Comparison of ENCODE assay signal across 19 cellular contexts in genomic region chr2:127157114-127157513, GRCh38. TPM values are rescaled to one million over a fixed set of nuclear protein-coding genes. Genes with fewer than 3 reads are reported as not detected.
A peak's percentile ranks its signal among the peaks of the same experiment; 100 is the strongest.
DNase-seq lines count a peak whose midpoint lies in the region; ATAC-seq and TF ChIP-seq lines count a peak whose summit lies in the region.
"Had no signal": no experiment of that assay in that cellular context is flagged by ENCODE, and none has a peak within 500 bp of the region (broad histone marks: within the 10 kb centered on the region; RNA-seq: fewer than 3 reads in every experiment).

No MANE protein-coding gene starts in this region.

- no peaks in the 10 kb centered on the region for H3K9me3 ChIP-seq in skeletal muscle tissue (ENCODE audit: control insufficient read depth in 3 of 3, low read length in 3 of 3)
- H3K9me3 ChIP-seq in vagina: no peaks in the 10 kb centered on the region
- H3K9me3 ChIP-seq: Peyer's patch had no signal

- H3K36me3 Mint-ChIP-seq in naive B cell (no peaks in the 10 kb centered on the region), HFFc6 (ENCODE audit: low read depth) (no peaks in the 10 kb centered on the region)

- TF ChIP-seq POLR2A in vagina (IDR thresholded peaks at IDR 0.05): no peak

- H3K4me3 Mint-ChIP-seq in naive B cell: peak overlapping the region in 1 of 8 donors; percentile 15
- H3K4me3 Mint-ChIP-seq in HFFc6: no peak overlapping the region

- TF ChIP-seq CTCF in vagina (IDR thresholded peaks at IDR 0.05): no peak
- no peak for TF ChIP-seq CTCF in HFFc6 (IDR thresholded peaks at IDR 0.05)

- H3K27me3 Mint-ChIP-seq in naive B cell (no peaks in the 10 kb centered on the region), HFFc6 (ENCODE audit: insufficient read depth) (peaks cover 2% of the 10 kb centered on the region)

- no peak overlapping the region for H3K9ac ChIP-seq in skeletal muscle tissue (ENCODE audit: low read depth in 1 of 3, low read length in 3 of 3)

- H3K27ac ChIP-seq in skeletal muscle tissue (ENCODE audit: low read depth, low read length): peak overlapping the region; percentile 30
- no peak overlapping the region for H3K27ac ChIP-seq in vagina
- H3K27ac ChIP-seq: HL-60, Peyer's patch had no signal

- H3K27me3 ChIP-seq in skeletal muscle tissue (ENCODE audit: control insufficient read depth in 3 of 3, insufficient read depth in 3 of 3, low read length in 3 of 3) (no peaks in the 10 kb centered on the region), vagina (no peaks in the 10 kb centered on the region)
- H3K27me3 ChIP-seq: Peyer's patch had no signal

- DNase-seq in cardiac septum (ENCODE audit: low spot score): peak; percentile 56
- DNase-seq in left cardiac atrium: no peak
- no peak for DNase-seq in naive B cell
- peak; percentile 37 to 65 for DNase-seq in vagina (ENCODE audit: extremely low spot score in 2 of 2)
- DNase-seq in kidney glomerular epithelial cell (lab: John Stamatoyannopoulos, UW): no peak
- DNase-seq in stimulated activated naive CD4-positive, alpha-beta T cell (lab: John Stamatoyannopoulos, UW): no peak
- no peak for DNase-seq in HFFc6
- DNase-seq: C1 segment of cervical spinal cord, DMS 273 treated with DMSO at 0.1 percent for 48 hours, GDM1, HCEC 1CT, NCI-H187, NCI-H226, NCI-H524 treated with DMSO at 0.1 percent for 48 hours, Peyer's patch, Right ventricle myocardium superior had no signal

- H3K4me3 ChIP-seq in skeletal muscle tissue (ENCODE audit: low read length in 3 of 3): no peak overlapping the region
- H3K4me3 ChIP-seq in vagina: no peak overlapping the region
- H3K4me3 ChIP-seq: GM12878, Peyer's patch had no signal

- H3K4me1 ChIP-seq in skeletal muscle tissue (ENCODE audit: control insufficient read depth in 3 of 3, insufficient read depth in 3 of 3, low read length in 3 of 3) (peaks cover 39 to 45% (median 41%) of the 10 kb centered on the region in 3 donors), vagina (peaks cover 29% of the 10 kb centered on the region)
- H3K4me1 ChIP-seq: Peyer's patch had no signal

- intact Hi-C loops in cardiac septum (cut with DNase I) (no loop called here), left cardiac atrium (cut with DNase I) (loop anchor here in 1 of 2 donors (10.0 kb wide), 1 partner anchor 52 kb away; the partner anchor contains the start of gene BIN1), vagina (cut with DNase I) (no loop called here)

- ATAC-seq in left cardiac atrium: no peak
- no peak for ATAC-seq in naive B cell (ENCODE audit: low read depth in 2 of 2)

- H3K36me3 ChIP-seq in skeletal muscle tissue (ENCODE audit: control insufficient read depth in 3 of 3, insufficient read depth in 3 of 3, low read length in 3 of 3) (no peaks in the 10 kb centered on the region), vagina (no peaks in the 10 kb centered on the region)
- H3K36me3 ChIP-seq: Peyer's patch had no signal

- H3K27ac Mint-ChIP-seq in naive B cell: peak overlapping the region in 5 of 6 donors; percentile 40 to 87 (median 80)
- H3K27ac Mint-ChIP-seq in HFFc6: no peak overlapping the region

- peaks cover 24 to 44% (median 39%) of the 10 kb centered on the region in 3 donors for H3K4me1 Mint-ChIP-seq in naive B cell
- H3K4me1 Mint-ChIP-seq in HFFc6 (ENCODE audit: low read depth): peaks cover 35% of the 10 kb centered on the region

- peaks cover 0 to under 1% (median 0%) of the 10 kb centered on the region in 7 donors for H3K9me3 Mint-ChIP-seq in naive B cell
- H3K9me3 Mint-ChIP-seq in HFFc6: no peaks in the 10 kb centered on the region

RNA-seq across cellular contexts. Expression of gene BIN1, which starts 50.2 kb away (rescaled TPM):
- total RNA-seq in cardiac septum: 14.0 TPM
- 10 to 100 TPM; 16.2 to 23.6 TPM for total RNA-seq in left cardiac atrium
- polyA plus RNA-seq in naive B cell (ENCODE audit: low read depth in 6 of 6): 100 to 1,000 TPM; 103 to 150 (median 124) TPM
- total RNA-seq in skeletal muscle tissue: 597 TPM
- total RNA-seq in vagina: 60.9 TPM
- total RNA-seq in HFFc6 (2021; fragmentation: NEBNext Ultra II Directional; extraction: Animal tissue kit (Norgen Biotek cat#: 25700)): 10 to 100 TPM; 22.6 to 26.1 (median 23.5) TPM

Comparison
In these comparisons a context has a peak if more than half of its experiments do, and no peak if none do; other contexts are left out.
1. DNase-seq: peak in cardiac septum (single experiment) and vagina (2 of 2); none in left cardiac atrium (single experiment), naive B cell (single experiment), kidney glomerular epithelial cell (single experiment), stimulated activated naive CD4-positive, alpha-beta T cell (0 of 6) and HFFc6 (single experiment).